25 cellular contexts compared by ENCODE assay signal in the genomic region with DNA sequence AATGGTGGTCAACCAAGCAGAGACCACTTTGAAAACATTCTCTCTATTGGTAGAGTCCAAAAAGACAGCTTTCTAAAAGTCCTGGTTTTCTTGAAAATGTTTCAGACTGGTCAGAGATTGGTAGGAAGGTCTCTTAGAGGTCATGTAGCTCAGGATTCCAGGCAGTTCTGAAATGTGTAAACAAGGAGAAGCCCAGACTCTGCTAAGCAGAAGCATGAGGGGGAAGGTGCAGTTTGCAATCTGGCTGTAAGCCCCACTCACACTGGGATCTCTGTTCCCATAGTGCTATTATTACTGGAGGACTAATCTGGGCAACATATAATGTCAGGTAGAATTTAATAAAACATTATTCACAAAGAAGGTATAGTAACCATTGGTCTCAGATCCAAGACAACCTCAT.
DNase-seq lines count a peak whose midpoint lies in the region; ATAC-seq and TF ChIP-seq lines count a peak whose summit lies in the region.
"Had no signal": no experiment of that assay in that cellular context is flagged by ENCODE, and none has a peak within 500 bp of the region (broad histone marks: within the 10 kb centered on the region; RNA-seq: fewer than 3 reads in every experiment).

No MANE protein-coding gene starts in this region.

- H3K36me3 ChIP-seq in adipocyte (ENCODE audit: control insufficient read depth, insufficient read depth, low read length, severe bottlenecking) = no peaks in the 10 kb centered on the region
- H3K36me3 ChIP-seq: MG63, neutrophil, sigmoid colon had no signal

- H3K4me1 ChIP-seq in adipocyte (ENCODE audit: control insufficient read depth, insufficient read depth, low read length) = peaks cover 6% of the 10 kb centered on the region

- no peaks in the 10 kb centered on the region for H3K9me3 ChIP-seq in adipocyte (ENCODE audit: control insufficient read depth, low read length)
- H3K9me3 ChIP-seq: MG63, neutrophil, sigmoid colon had no signal

- ATAC-seq in Right ventricle myocardium inferior (peak; percentile 31), left cardiac atrium (no peak), sciatic nerve (peak; percentile 57), GM21515 (IDR thresholded peaks at IDR 0.05; ENCODE audit: unreplicated experiment) (no peak), GM21717 (IDR thresholded peaks at IDR 0.05; ENCODE audit: unreplicated experiment) (no peak)
- ATAC-seq: activated T-cell treated with anti-CD3 and anti-CD28 coated beads, Interleukin-2, amount 50 U/mL, for 4 hours; PC-3; T-helper 17 cell had no signal

- no peak overlapping the region for H3K4me3 ChIP-seq in adipocyte (ENCODE audit: low read length)
- no peak overlapping the region for H3K4me3 ChIP-seq in fibroblast of villous mesenchyme (ENCODE audit: low read depth, low read length)
- H3K4me3 ChIP-seq: MG63, sigmoid colon had no signal

- H3K9ac ChIP-seq in adipocyte (ENCODE audit: low read length) = no peak overlapping the region

- DNase-seq in Right ventricle myocardium inferior (ENCODE audit: missing footprints) (no peak), left cardiac atrium (no peak), adipocyte (ENCODE audit: low read depth) (peak; percentile 9), fibroblast of villous mesenchyme (ENCODE audit: low read depth) (peak; percentile 53), sciatic nerve (ENCODE audit: low spot score) (no peak), SIG-M5 treated with dmso at 0.1 percent for 504 hours (lab: John Stamatoyannopoulos, UW; ENCODE audit: unreplicated experiment) (no peak)
- DNase-seq: 8988T; activated T-cell treated with anti-CD3 and anti-CD28 coated beads, Interleukin-2, amount 50 U/mL, for 4 hours; AML-193; CD4-positive, alpha-beta memory T cell; cerebellar nuclear complex; H9; immature natural killer cell; KG1; MG63; NCI-H1105 treated with DMSO at 0.1 percent for 48 hours; NCI-H1930; NCI-H524 treated with DMSO at 0.1 percent for 48 hours; PC-3; sigmoid colon; stimulated activated CD4-positive, alpha-beta T cell treated with anti-CD3 and anti-CD28 coated beads, Interleukin-4, amount 100 ng/mL, for 4 hours; T-helper 17 cell had no signal

- intact Hi-C loops in Right ventricle myocardium inferior (cut with DNase I) (no loop called here), left cardiac atrium (cut with DNase I) (no loop called here), sciatic nerve (cut with DNase I) (no loop called here)

- TF ChIP-seq CTCF in fibroblast of villous mesenchyme (IDR thresholded peaks at IDR 0.05; ENCODE audit: insufficient read depth, low read depth, low read length) = no peak

- H3K27me3 ChIP-seq in adipocyte (replicated peaks; ENCODE audit: control insufficient read depth, insufficient read depth, low read length) = no peaks in the 10 kb centered on the region
- H3K27me3 ChIP-seq: MG63, neutrophil, sigmoid colon had no signal

Comparison
In these comparisons a context has a peak if more than half of its experiments do, and no peak if none do; other contexts are left out.
1. ATAC-seq: peak in Right ventricle myocardium inferior (single experiment) and sciatic nerve (single experiment); none in left cardiac atrium (0 of 2), GM21515 (single experiment) and GM21717 (single experiment).
2. DNase-seq: peak in adipocyte (single experiment) and fibroblast of villous mesenchyme (single experiment); none in Right ventricle myocardium inferior (single experiment), left cardiac atrium (single experiment), sciatic nerve (single experiment) and SIG-M5 treated with dmso at 0.1 percent for 504 hours (single experiment).